ENCODE assay signal across 11 cellular contexts in the genomic region with DNA sequence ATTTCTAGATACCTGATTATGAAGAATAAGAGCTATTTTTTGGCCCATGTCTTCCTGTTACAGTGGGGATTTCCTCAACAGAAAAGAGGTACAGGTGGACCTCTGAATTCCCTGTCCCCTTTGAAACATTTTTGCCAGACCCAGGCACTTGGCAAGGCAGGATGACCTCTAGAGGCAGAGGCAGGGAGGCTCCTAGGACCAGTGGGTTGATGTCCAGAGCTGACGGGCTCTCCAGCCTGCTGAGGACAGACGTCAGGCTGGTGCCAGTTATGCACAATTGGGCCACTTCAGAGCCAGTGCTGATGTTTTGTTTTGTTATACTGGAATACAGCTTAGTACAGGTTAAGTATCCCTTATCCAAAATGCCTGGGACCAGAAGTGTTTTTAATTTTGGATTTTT. TPM values are rescaled to one million over a fixed set of nuclear protein-coding genes. Genes with fewer than 3 reads are reported as not detected.
DNase-seq lines count a peak whose midpoint lies in the region; ATAC-seq and TF ChIP-seq lines count a peak whose summit lies in the region.
"Had no signal": no experiment of that assay in that cellular context is flagged by ENCODE, and none has a peak within 500 bp of the region (broad histone marks: within the 10 kb centered on the region; RNA-seq: fewer than 3 reads in every experiment).

No MANE protein-coding gene starts in this region.

- H3K36me3 ChIP-seq in HUES48 (ENCODE audit: control insufficient read depth, insufficient read depth, low read length): no peaks in the 10 kb centered on the region
- H3K36me3 ChIP-seq in lower lobe of right lung: peaks cover 10% of the 10 kb centered on the region
- H3K36me3 ChIP-seq in stomach smooth muscle (ENCODE audit: control insufficient read depth in 2 of 2, insufficient read depth in 2 of 2, low read length in 2 of 2): peaks cover 0 to 3% of the 10 kb centered on the region in 2 donors

- DNase-seq in dorsolateral prefrontal cortex (peak in 3 of 10 donors; percentile 36 to 55 (median 38)), lower lobe of right lung (no peak), HT-29 (ENCODE audit: low spot score) (no peak), SKM-1 (lab: John Stamatoyannopoulos, UW; ENCODE audit: unreplicated experiment) (no peak)
- no peak for DNase-seq in activated CD4-positive, CD25-positive, alpha-beta regulatory T cell (lab: John Stamatoyannopoulos, UW)
- DNase-seq: activated CD8-positive, alpha-beta T cell treated with anti-CD3 and anti-CD28 coated beads, Interleukin-2, amount 10 ng/mL, durations not matched to agents 7 days and 5 days; effector memory CD4-positive, alpha-beta T cell had no signal

- peak overlapping the region; percentile 86 for H3K27ac ChIP-seq in HUES48 (ENCODE audit: low read depth, low read length)
- peak overlapping the region in 58 of 59 donors; percentile 53 to 99 (median 91) for H3K27ac ChIP-seq in dorsolateral prefrontal cortex
- peak overlapping the region; percentile 84 for H3K27ac ChIP-seq in lower lobe of right lung
- H3K27ac ChIP-seq in stomach smooth muscle (ENCODE audit: low read length): peak overlapping the region; percentile 71

- H3K4me1 ChIP-seq in HUES48 (ENCODE audit: control insufficient read depth, insufficient read depth, low read length) (peaks cover 54% of the 10 kb centered on the region), lower lobe of right lung (peaks cover 97% of the 10 kb centered on the region), stomach smooth muscle (ENCODE audit: control insufficient read depth, insufficient read depth, low read length) (peaks cover 75% of the 10 kb centered on the region)

- peak in 29 of 56 donors; percentile 9 to 53 (median 28) for TF ChIP-seq CTCF in dorsolateral prefrontal cortex (IDR thresholded peaks at IDR 0.05 in 54 of 56, conservative IDR thresholded peaks at IDR 0.05 in 2 of 56; ENCODE audit: low read depth in 1 of 56, partially characterized antibody in 56 of 56)
- no peak for TF ChIP-seq CTCF in lower lobe of right lung (IDR thresholded peaks at IDR 0.05)

- no peak overlapping the region for H3K4me3 ChIP-seq in HUES48 (ENCODE audit: low read depth, low read length)
- H3K4me3 ChIP-seq in dorsolateral prefrontal cortex: peak overlapping the region in 25 of 59 donors; percentile 0 to 41 (median 19)
- H3K4me3 ChIP-seq in lower lobe of right lung: peak overlapping the region; percentile 19
- peak overlapping the region in 1 of 2 donors; percentile 54 for H3K4me3 ChIP-seq in stomach smooth muscle (ENCODE audit: low read length in 2 of 2)

- H3K27me3 ChIP-seq in HUES48 (ENCODE audit: control insufficient read depth, insufficient read depth, low read length) (peaks cover 39% of the 10 kb centered on the region), dorsolateral prefrontal cortex (no peaks in the 10 kb centered on the region), lower lobe of right lung (ENCODE audit: low read depth) (no peaks in the 10 kb centered on the region), stomach smooth muscle (ENCODE audit: control insufficient read depth in 1 of 2, insufficient read depth in 2 of 2, low read length in 2 of 2) (no peaks in the 10 kb centered on the region)

- no peaks in the 10 kb centered on the region for H3K9me3 ChIP-seq in HUES48 (ENCODE audit: control insufficient read depth, insufficient read depth, low read length)
- H3K9me3 ChIP-seq in lower lobe of right lung: no peaks in the 10 kb centered on the region
- no peaks in the 10 kb centered on the region for H3K9me3 ChIP-seq in stomach smooth muscle (ENCODE audit: control insufficient read depth in 2 of 2, low read length in 2 of 2)

- ATAC-seq in lower lobe of right lung (peak; percentile 9 to 26), HG03039 (IDR thresholded peaks at IDR 0.05; ENCODE audit: unreplicated experiment) (no peak)
- ATAC-seq: activated CD8-positive, alpha-beta T cell treated with anti-CD3 and anti-CD28 coated beads, Interleukin-2, amount 10 ng/mL, durations not matched to agents 7 days and 5 days had no signal

- intact Hi-C loops in dorsolateral prefrontal cortex (cut with DNase I): no loop called here
- intact Hi-C loops in lower lobe of right lung (cut with DNase I): no loop called here

- H3K9ac ChIP-seq in HUES48 (ENCODE audit: low read depth, low read length) (no peak overlapping the region), stomach smooth muscle (ENCODE audit: low read length in 2 of 2) (peak overlapping the region; percentile 58 to 72)

RNA-seq across cellular contexts. Expression of gene A3GALT2, which starts 18.5 kb away (rescaled TPM):
- total RNA-seq in dorsolateral prefrontal cortex (under 1 TPM in 10 of 120 experiments, not detected in 110; 0.35 to 0.76 (median 0.60) TPM), lower lobe of right lung (not detected)
- 0.10 and 1.0 TPM in 2 replicates for total RNA-seq in HT-29 (2014; rRNA removed; shearing (Covaris generic))
- total RNA-seq: activated CD8-positive, alpha-beta T cell treated with anti-CD3 and anti-CD28 coated beads, Interleukin-2, amount 10 ng/mL, durations not matched to agents 7 days and 5 days; HT1080 had no signal
